In the genomic region with DNA sequence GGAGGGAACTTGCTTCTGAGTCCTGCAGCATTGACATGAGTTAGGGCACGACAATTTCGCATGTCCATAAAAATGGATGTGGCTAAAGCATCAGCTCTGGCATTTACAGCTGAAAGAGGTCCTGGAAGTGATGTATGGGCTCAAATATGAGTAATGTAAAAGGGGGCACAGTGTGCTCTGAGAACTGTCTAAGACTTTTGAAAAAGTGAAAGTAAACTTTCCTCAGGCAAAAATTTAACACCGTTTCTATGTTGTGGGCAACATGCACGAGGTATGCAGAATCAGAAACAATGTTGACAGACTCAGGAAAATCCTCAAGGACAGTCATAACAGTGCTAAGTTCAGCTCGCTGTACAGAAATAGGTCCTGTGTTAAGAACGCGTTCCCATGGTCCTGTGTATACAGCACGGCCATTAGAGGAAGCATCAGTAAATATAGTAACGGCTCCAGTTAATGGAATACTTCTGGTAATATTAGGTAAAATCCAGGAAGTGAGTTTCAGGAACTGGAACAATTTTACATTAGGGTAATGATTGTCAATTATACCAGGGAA, we compare ENCODE assay signal across 1 cellular context.
TF ChIP-seq lines count a peak whose summit lies in the region.

No MANE protein-coding gene starts in this region.

TF ChIP-seq in HepG2, 621 proteins besides CTCF, POLR2A, EP300 and RAD21 (continued from another document and continues in another):
- TF ChIP-seq, protein P1, sequence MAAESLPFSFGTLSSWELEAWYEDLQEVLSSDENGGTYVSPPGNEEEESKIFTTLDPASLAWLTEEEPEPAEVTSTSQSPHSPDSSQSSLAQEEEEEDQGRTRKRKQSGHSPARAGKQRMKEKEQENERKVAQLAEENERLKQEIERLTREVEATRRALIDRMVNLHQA (CRISPR knock-in tag; IDR thresholded peaks at IDR 0.05), result no peak
- TF ChIP-seq, protein P2, sequence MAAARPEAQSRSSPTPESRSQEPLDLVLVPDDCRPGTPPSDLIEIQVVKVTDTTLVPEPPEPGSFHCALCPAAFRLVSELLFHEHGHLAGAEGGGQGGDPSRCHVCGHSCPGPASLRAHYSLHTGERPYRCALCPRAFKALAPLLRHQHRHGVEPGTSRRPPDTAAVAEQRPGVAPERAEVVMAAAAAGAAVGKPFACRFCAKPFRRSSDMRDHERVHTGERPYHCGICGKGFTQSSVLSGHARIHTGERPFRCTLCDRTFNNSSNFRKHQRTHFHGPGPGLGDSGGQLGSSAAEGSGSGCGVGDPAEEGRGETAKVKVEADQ (CRISPR knock-in tag; IDR thresholded peaks at IDR 0.05; ENCODE audit: borderline replicate concordance), result no peak
- TF ChIP-seq ZFP37 (CRISPR knock-in tag; IDR thresholded peaks at IDR 0.05; ENCODE audit: borderline replicate concordance), result no peak
- TF ChIP-seq ZNF552 (CRISPR knock-in tag; IDR thresholded peaks at IDR 0.05; ENCODE audit: borderline replicate concordance), result no peak
- TF ChIP-seq NR2F1 (CRISPR knock-in tag; IDR thresholded peaks at IDR 0.05), result no peak
- TF ChIP-seq ZMYM2 (CRISPR knock-in tag; IDR thresholded peaks at IDR 0.05), result 0 out of 2 replicates have a peak, but pooled peaks have one; percentile 34
- TF ChIP-seq, protein P3, sequence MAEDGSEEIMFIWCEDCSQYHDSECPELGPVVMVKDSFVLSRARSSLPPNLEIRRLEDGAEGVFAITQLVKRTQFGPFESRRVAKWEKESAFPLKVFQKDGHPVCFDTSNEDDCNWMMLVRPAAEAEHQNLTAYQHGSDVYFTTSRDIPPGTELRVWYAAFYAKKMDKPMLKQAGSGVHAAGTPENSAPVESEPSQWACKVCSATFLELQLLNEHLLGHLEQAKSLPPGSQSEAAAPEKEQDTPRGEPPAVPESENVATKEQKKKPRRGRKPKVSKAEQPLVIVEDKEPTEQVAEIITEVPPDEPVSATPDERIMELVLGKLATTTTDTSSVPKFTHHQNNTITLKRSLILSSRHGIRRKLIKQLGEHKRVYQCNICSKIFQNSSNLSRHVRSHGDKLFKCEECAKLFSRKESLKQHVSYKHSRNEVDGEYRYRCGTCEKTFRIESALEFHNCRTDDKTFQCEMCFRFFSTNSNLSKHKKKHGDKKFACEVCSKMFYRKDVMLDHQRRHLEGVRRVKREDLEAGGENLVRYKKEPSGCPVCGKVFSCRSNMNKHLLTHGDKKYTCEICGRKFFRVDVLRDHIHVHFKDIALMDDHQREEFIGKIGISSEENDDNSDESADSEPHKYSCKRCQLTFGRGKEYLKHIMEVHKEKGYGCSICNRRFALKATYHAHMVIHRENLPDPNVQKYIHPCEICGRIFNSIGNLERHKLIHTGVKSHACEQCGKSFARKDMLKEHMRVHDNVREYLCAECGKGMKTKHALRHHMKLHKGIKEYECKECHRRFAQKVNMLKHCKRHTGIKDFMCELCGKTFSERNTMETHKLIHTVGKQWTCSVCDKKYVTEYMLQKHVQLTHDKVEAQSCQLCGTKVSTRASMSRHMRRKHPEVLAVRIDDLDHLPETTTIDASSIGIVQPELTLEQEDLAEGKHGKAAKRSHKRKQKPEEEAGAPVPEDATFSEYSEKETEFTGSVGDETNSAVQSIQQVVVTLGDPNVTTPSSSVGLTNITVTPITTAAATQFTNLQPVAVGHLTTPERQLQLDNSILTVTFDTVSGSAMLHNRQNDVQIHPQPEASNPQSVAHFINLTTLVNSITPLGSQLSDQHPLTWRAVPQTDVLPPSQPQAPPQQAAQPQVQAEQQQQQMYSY (CRISPR knock-in tag; IDR thresholded peaks at IDR 0.05), result no peak
- TF ChIP-seq, protein P4, sequence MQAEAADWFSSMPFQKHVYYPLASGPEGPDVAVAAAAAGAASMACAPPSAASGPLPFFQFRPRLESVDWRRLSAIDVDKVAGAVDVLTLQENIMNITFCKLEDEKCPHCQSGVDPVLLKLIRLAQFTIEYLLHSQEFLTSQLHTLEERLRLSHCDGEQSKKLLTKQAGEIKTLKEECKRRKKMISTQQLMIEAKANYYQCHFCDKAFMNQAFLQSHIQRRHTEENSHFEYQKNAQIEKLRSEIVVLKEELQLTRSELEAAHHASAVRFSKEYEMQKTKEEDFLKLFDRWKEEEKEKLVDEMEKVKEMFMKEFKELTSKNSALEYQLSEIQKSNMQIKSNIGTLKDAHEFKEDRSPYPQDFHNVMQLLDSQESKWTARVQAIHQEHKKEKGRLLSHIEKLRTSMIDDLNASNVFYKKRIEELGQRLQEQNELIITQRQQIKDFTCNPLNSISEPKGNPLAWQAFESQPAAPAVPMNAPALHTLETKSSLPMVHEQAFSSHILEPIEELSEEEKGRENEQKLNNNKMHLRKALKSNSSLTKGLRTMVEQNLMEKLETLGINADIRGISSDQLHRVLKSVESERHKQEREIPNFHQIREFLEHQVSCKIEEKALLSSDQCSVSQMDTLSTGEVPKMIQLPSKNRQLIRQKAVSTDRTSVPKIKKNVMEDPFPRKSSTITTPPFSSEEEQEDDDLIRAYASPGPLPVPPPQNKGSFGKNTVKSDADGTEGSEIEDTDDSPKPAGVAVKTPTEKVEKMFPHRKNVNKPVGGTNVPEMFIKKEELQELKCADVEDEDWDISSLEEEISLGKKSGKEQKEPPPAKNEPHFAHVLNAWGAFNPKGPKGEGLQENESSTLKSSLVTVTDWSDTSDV (CRISPR knock-in tag; IDR thresholded peaks at IDR 0.05), result no peak
- TF ChIP-seq CREM (IDR thresholded peaks at IDR 0.05), result peak; percentile 50; the same call in 1 of the 2 replicates
- no peak for TF ChIP-seq CREM (CRISPR knock-in tag; IDR thresholded peaks at IDR 0.05)
- TF ChIP-seq SOX6 (IDR thresholded peaks at IDR 0.05), result no peak
- TF ChIP-seq SOX6 (CRISPR knock-in tag; IDR thresholded peaks at IDR 0.05), result 0 out of 2 replicates have a peak, but pooled peaks have one; percentile 24
- no peak for TF ChIP-seq GATAD1 (CRISPR knock-in tag; IDR thresholded peaks at IDR 0.05)
- no peak for TF ChIP-seq ZNF205 (CRISPR knock-in tag; IDR thresholded peaks at IDR 0.05)
- TF ChIP-seq ZNF678 (CRISPR knock-in tag; IDR thresholded peaks at IDR 0.05), result no peak
- TF ChIP-seq CENPX (CRISPR knock-in tag; IDR thresholded peaks at IDR 0.05), result no peak
- peak; percentile 52; the same call in 1 of the 2 replicates for TF ChIP-seq FOXK1 (CRISPR knock-in tag; IDR thresholded peaks at IDR 0.05; ENCODE audit: borderline replicate concordance, low read depth)
- TF ChIP-seq ZNF256 (CRISPR knock-in tag; conservative IDR thresholded peaks at IDR 0.05), result no peak
- no peak for TF ChIP-seq U2AF1 (optimal IDR thresholded peaks at IDR 0.05; ENCODE audit: low read depth, low read length)
- TF ChIP-seq ZNF143 (CRISPR knock-in tag; IDR thresholded peaks at IDR 0.05), result no peak
- TF ChIP-seq, protein P5, sequence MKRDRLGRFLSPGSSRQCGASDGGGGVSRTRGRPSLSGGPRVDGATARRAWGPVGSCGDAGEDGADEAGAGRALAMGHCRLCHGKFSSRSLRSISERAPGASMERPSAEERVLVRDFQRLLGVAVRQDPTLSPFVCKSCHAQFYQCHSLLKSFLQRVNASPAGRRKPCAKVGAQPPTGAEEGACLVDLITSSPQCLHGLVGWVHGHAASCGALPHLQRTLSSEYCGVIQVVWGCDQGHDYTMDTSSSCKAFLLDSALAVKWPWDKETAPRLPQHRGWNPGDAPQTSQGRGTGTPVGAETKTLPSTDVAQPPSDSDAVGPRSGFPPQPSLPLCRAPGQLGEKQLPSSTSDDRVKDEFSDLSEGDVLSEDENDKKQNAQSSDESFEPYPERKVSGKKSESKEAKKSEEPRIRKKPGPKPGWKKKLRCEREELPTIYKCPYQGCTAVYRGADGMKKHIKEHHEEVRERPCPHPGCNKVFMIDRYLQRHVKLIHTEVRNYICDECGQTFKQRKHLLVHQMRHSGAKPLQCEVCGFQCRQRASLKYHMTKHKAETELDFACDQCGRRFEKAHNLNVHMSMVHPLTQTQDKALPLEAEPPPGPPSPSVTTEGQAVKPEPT (CRISPR knock-in tag; IDR thresholded peaks at IDR 0.05; ENCODE audit: low read depth), result no peak
- TF ChIP-seq, protein P6, sequence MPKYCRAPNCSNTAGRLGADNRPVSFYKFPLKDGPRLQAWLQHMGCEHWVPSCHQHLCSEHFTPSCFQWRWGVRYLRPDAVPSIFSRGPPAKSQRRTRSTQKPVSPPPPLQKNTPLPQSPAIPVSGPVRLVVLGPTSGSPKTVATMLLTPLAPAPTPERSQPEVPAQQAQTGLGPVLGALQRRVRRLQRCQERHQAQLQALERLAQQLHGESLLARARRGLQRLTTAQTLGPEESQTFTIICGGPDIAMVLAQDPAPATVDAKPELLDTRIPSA (CRISPR knock-in tag; IDR thresholded peaks at IDR 0.05; ENCODE audit: borderline replicate concordance), result no peak
- TF ChIP-seq, protein P7, sequence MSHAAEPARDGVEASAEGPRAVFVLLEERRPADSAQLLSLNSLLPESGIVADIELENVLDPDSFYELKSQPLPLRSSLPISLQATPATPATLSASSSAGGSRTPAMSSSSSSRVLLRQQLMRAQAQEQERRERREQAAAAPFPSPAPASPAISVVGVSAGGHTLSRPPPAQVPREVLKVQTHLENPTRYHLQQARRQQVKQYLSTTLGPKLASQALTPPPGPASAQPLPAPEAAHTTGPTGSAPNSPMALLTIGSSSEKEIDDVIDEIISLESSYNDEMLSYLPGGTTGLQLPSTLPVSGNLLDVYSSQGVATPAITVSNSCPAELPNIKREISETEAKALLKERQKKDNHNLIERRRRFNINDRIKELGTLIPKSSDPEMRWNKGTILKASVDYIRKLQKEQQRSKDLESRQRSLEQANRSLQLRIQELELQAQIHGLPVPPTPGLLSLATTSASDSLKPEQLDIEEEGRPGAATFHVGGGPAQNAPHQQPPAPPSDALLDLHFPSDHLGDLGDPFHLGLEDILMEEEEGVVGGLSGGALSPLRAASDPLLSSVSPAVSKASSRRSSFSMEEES (CRISPR knock-in tag; IDR thresholded peaks at IDR 0.05), result 0 out of 2 replicates have a peak, but pooled peaks have one; percentile 22
- TF ChIP-seq, protein P8, sequence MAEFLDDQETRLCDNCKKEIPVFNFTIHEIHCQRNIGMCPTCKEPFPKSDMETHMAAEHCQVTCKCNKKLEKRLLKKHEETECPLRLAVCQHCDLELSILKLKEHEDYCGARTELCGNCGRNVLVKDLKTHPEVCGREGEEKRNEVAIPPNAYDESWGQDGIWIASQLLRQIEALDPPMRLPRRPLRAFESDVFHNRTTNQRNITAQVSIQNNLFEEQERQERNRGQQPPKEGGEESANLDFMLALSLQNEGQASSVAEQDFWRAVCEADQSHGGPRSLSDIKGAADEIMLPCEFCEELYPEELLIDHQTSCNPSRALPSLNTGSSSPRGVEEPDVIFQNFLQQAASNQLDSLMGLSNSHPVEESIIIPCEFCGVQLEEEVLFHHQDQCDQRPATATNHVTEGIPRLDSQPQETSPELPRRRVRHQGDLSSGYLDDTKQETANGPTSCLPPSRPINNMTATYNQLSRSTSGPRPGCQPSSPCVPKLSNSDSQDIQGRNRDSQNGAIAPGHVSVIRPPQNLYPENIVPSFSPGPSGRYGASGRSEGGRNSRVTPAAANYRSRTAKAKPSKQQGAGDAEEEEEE (CRISPR knock-in tag; IDR thresholded peaks at IDR 0.05; ENCODE audit: borderline replicate concordance), result no peak
- TF ChIP-seq ZNF180 (CRISPR knock-in tag; IDR thresholded peaks at IDR 0.05; ENCODE audit: borderline replicate concordance, low read depth), result no peak
- TF ChIP-seq, protein P9, sequence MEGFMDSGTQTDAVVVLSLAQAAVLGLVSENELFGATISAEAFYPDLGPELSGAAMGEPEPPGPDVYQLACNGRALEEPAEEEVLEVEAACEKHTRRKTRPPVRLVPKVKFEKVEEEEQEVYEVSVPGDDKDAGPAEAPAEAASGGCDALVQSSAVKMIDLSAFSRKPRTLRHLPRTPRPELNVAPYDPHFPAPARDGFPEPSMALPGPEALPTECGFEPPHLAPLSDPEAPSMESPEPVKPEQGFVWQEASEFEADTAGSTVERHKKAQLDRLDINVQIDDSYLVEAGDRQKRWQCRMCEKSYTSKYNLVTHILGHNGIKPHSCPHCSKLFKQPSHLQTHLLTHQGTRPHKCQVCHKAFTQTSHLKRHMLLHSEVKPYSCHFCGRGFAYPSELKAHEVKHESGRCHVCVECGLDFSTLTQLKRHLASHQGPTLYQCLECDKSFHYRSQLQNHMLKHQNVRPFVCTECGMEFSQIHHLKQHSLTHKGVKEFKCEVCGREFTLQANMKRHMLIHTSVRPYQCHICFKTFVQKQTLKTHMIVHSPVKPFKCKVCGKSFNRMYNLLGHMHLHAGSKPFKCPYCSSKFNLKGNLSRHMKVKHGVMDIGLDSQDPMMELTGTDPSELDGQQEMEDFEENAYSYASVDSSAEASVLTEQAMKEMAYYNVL (CRISPR knock-in tag; IDR thresholded peaks at IDR 0.05; ENCODE audit: borderline replicate concordance), result no peak
- TF ChIP-seq SOX13 (IDR thresholded peaks at IDR 0.05), result no peak
- TF ChIP-seq SOX13 (CRISPR knock-in tag; conservative IDR thresholded peaks at IDR 0.05 in 1 of 2, IDR thresholded peaks at IDR 0.05 in 1 of 2), result peak in 1 of 2 experiments; percentile 67; a peak in 1 of 4 replicates
- no peak for TF ChIP-seq ZNF773 (CRISPR knock-in tag; IDR thresholded peaks at IDR 0.05; ENCODE audit: borderline replicate concordance)
- no peak for TF ChIP-seq ZNF274 (CRISPR knock-in tag; IDR thresholded peaks at IDR 0.05)
- no peak for TF ChIP-seq MTA3 (CRISPR knock-in tag; IDR thresholded peaks at IDR 0.05)
- TF ChIP-seq, protein P10, sequence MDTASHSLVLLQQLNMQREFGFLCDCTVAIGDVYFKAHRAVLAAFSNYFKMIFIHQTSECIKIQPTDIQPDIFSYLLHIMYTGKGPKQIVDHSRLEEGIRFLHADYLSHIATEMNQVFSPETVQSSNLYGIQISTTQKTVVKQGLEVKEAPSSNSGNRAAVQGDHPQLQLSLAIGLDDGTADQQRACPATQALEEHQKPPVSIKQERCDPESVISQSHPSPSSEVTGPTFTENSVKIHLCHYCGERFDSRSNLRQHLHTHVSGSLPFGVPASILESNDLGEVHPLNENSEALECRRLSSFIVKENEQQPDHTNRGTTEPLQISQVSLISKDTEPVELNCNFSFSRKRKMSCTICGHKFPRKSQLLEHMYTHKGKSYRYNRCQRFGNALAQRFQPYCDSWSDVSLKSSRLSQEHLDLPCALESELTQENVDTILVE (CRISPR knock-in tag; IDR thresholded peaks at IDR 0.05), result 0 out of 2 replicates have a peak, but pooled peaks have one; percentile 57
- TF ChIP-seq, protein P11, sequence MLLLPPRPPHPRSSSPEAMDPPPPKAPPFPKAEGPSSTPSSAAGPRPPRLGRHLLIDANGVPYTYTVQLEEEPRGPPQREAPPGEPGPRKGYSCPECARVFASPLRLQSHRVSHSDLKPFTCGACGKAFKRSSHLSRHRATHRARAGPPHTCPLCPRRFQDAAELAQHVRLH (CRISPR knock-in tag; IDR thresholded peaks at IDR 0.05; ENCODE audit: borderline replicate concordance, low read depth), result no peak
- TF ChIP-seq ZNF225 (CRISPR knock-in tag; IDR thresholded peaks at IDR 0.05), result no peak
- TF ChIP-seq ZNF30 (CRISPR knock-in tag; IDR thresholded peaks at IDR 0.05), result no peak
- no peak for TF ChIP-seq ZNF724P (CRISPR knock-in tag; IDR thresholded peaks at IDR 0.05; ENCODE audit: borderline replicate concordance)
- TF ChIP-seq REXO4 (CRISPR knock-in tag; IDR thresholded peaks at IDR 0.05; ENCODE audit: borderline replicate concordance), result no peak
- no peak for TF ChIP-seq DMAP1 (CRISPR knock-in tag; IDR thresholded peaks at IDR 0.05)
- TF ChIP-seq PRPF4 (IDR thresholded peaks at IDR 0.05; ENCODE audit: low read depth, low read length, poor library complexity, severe bottlenecking), result no peak
